Comparison of ENCODE assay signal across 9 cellular contexts in the genomic region with DNA sequence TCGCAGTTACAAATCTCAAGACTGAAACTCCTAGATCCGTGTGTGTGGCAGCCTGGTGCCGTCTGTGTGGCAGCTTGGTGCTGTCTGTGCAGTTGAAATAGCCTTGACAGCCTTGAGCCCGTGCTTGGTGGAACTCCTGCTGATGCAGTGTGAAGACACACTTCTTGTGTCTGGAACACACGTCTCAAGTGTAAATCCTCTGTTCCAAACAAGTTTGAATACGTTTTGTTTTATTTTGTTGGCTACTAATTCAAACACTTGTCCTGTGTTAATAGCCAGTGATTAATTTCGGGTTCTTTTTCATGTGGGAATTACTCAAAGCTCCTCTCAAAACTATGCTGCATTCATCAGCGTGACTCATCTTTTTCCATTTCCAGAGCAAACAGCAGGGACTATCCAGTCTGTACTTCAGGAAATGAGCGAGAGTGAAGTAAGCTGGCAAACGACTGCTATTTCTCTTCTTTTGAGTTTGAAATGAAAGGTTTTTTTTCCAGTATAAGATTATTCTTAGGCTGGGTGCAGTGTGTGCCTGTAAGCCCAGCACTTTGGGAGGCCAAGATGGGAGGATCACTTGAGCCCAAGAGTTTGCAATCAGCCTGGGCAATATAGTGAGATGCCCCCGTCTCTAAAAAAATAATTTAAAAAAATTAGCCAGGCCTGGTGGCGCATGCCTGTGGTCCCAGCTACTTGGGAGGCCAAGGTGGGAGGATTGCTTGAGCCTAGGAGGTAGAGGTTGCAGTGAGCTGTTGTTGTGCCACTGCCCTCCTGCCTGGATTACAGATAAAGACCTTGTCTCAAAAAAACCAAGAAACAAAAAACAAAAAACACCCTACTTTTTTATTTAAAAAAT.
DNase-seq lines count a peak whose midpoint lies in the region; ATAC-seq, FAIRE-seq and TF ChIP-seq lines count a peak whose summit lies in the region.
"Had no signal": no experiment of that assay in that cellular context is flagged by ENCODE, and none has a peak within 500 bp of the region (broad histone marks: within the 10 kb centered on the region; RNA-seq: fewer than 3 reads in every experiment).

No MANE protein-coding gene starts in this region.

- CTCF ChIA-PET in mammary epithelial cell (lab: Charles Lee; ENCODE audit: low non-redundant PET), result interaction anchor here (0.5 to 1.0 kb wide), 4 partner anchors 8 to 190 kb away, joined by 4 to 5 read pairs (median 4); no protein-coding TSS in a partner anchor

- BruUV-seq in mammary epithelial cell (replicated peaks; lab: Mats Ljungman, UMichigan), result no TSS peak

- H3K79me2 ChIP-seq in mammary epithelial cell (ENCODE audit: insufficient read depth, low read length), result no peaks in the 10 kb centered on the region

- H3K9ac ChIP-seq in mammary epithelial cell (ENCODE audit: insufficient read depth, low read length), result peak overlapping the region; percentile 15

- no peak for ATAC-seq in HG02938 (IDR thresholded peaks at IDR 0.05; ENCODE audit: unreplicated experiment)

- peak overlapping the region; percentile 67 for H3K27ac ChIP-seq in mammary epithelial cell (ENCODE audit: insufficient read depth, low read depth, low read length)
- H3K27ac ChIP-seq: neutrophil had no signal

- peaks cover 8% of the 10 kb centered on the region for H3K9me3 ChIP-seq in mammary epithelial cell (replicated peaks; ENCODE audit: insufficient read depth, low read length)
- H3K9me3 ChIP-seq: neutrophil had no signal

- H3K4me2 ChIP-seq in mammary epithelial cell (ENCODE audit: insufficient read depth, low read depth, low read length), result peak overlapping the region; percentile 66

- H2AFZ ChIP-seq in mammary epithelial cell (ENCODE audit: low read depth, low read length), result no peak overlapping the region

- WGBS in mammary epithelial cell (ENCODE audit: low coverage, missing lambda C conversion rate), result 20% methylated on average over 11 of the region's 12 CpGs

- TF ChIP-seq CTCF in AG09319 (IDR thresholded peaks at IDR 0.05; ENCODE audit: low read depth, low read length) (no peak), mammary epithelial cell (conservative IDR thresholded peaks at IDR 0.05 in 1 of 2, IDR thresholded peaks at IDR 0.05 in 1 of 2; ENCODE audit: extremely low read depth in 1 of 2, insufficient read depth in 1 of 2, low read depth in 1 of 2, low read length in 2 of 2) (no peak), D721Med (IDR thresholded peaks at IDR 0.05; ENCODE audit: insufficient read depth, missing control alignments) (no peak)

- DNase-seq in AG09319 (ENCODE audit: extremely low read depth, low read depth), result peak; percentile 42
- peak; percentile 24 for DNase-seq in HS-27A (ENCODE audit: low read depth)
- peak; percentile 99 for DNase-seq in mammary epithelial cell
- DNase-seq in middle frontal gyrus (ENCODE audit: extremely low spot score, low spot score), result peak; percentile 12
- no peak for DNase-seq in cerebellar nuclear complex (lab: John Stamatoyannopoulos, UW)
- DNase-seq in NCI-H2107 (lab: John Stamatoyannopoulos, UW), result no peak
- DNase-seq in D721Med (ENCODE audit: insufficient read length, low spot score), result no peak

- FAIRE-seq in D721Med (lab: Jason Lieb, UNC), result no peak

- H4K20me1 ChIP-seq in mammary epithelial cell (ENCODE audit: insufficient read depth, low read length), result no peaks in the 10 kb centered on the region

- H3K4me3 ChIP-seq in mammary epithelial cell (replicated peaks in 1 of 3; ENCODE audit: insufficient read depth in 1 of 3, low read depth in 2 of 3, low read length in 3 of 3), result no peak overlapping the region

- dilution Hi-C loops in mammary epithelial cell (cut with HindIII; ENCODE audit: low sequenced_read_pairs), result no loop called here

- no peaks in the 10 kb centered on the region for H3K36me3 ChIP-seq in mammary epithelial cell (ENCODE audit: insufficient read depth, low read length)
- H3K36me3 ChIP-seq: neutrophil had no signal

- intact Hi-C loops in mammary epithelial cell (cut with micrococcal nuclease), result loop anchor here (1.0 to 5.0 kb wide), 4 partner anchors 39 to 289 kb away; no protein-coding TSS in a partner anchor

- no peaks in the 10 kb centered on the region for H3K27me3 ChIP-seq in mammary epithelial cell (ENCODE audit: insufficient read depth, low read length)
- H3K27me3 ChIP-seq: neutrophil had no signal

- peaks cover 16% of the 10 kb centered on the region for H3K4me1 ChIP-seq in mammary epithelial cell (ENCODE audit: insufficient read depth, low read length)

- in situ Hi-C loops in mammary epithelial cell (cut with MboI; ENCODE audit: low sequenced_read_pairs in 2 of 2), result no loop called here

Comparison
In these comparisons a context has a peak if more than half of its experiments do, and no peak if none do; other contexts are left out.
1. DNase-seq: peak in AG09319 (single experiment), HS-27A (single experiment), mammary epithelial cell (single experiment) and middle frontal gyrus (single experiment); none in cerebellar nuclear complex (0 of 2), NCI-H2107 (single experiment) and D721Med (single experiment).